14 cellular contexts compared by ENCODE assay signal in genomic region chr11:14364322-14364721, GRCh38. TPM values are rescaled to one million over a fixed set of nuclear protein-coding genes. Genes with fewer than 3 reads are reported as not detected.
A peak's percentile ranks its signal among the peaks of the same experiment; 100 is the strongest.
DNase-seq lines count a peak whose midpoint lies in the region; ATAC-seq, FAIRE-seq and TF ChIP-seq lines count a peak whose summit lies in the region.
"Had no signal": no experiment of that assay in that cellular context is flagged by ENCODE, and none has a peak within 500 bp of the region (broad histone marks: within the 10 kb centered on the region; RNA-seq: fewer than 3 reads in every experiment).

No MANE protein-coding gene starts in this region.

- H2AFZ ChIP-seq in astrocyte (ENCODE audit: low read depth, low read length), result no peak overlapping the region

- no peak overlapping the region for H3K4me3 Mint-ChIP-seq in astrocyte (ENCODE audit: unreplicated experiment)

- no peak overlapping the region for H3K27ac Mint-ChIP-seq in astrocyte (ENCODE audit: unreplicated experiment)

- intact Hi-C loops in heart right ventricle (cut with DNase I) (no loop called here), Right ventricle myocardium superior (cut with DNase I) (no loop called here), right cardiac atrium (cut with DNase I) (no loop called here)

- no peaks in the 10 kb centered on the region for H3K9me3 ChIP-seq in heart right ventricle
- H3K9me3 ChIP-seq in astrocyte (ENCODE audit: insufficient read depth, low read depth, low read length), result no peaks in the 10 kb centered on the region
- H3K9me3 ChIP-seq in right cardiac atrium (ENCODE audit: control insufficient read depth, low read length), result no peaks in the 10 kb centered on the region
- no peaks in the 10 kb centered on the region for H3K9me3 ChIP-seq in gastroesophageal sphincter
- H3K9me3 ChIP-seq: SJCRH30 had no signal

- no peak for TF ChIP-seq POLR2A in gastroesophageal sphincter (IDR thresholded peaks at IDR 0.05)

- H3K36me3 Mint-ChIP-seq in astrocyte (ENCODE audit: low read depth, unreplicated experiment), result peaks cover 2% of the 10 kb centered on the region

- DNase-seq in heart right ventricle, result peak in 1 of 2 donors; percentile 10
- no peak for DNase-seq in Right ventricle myocardium superior
- peak; percentile 24 for DNase-seq in astrocyte (ENCODE audit: low read depth)
- DNase-seq in right cardiac atrium, result no peak
- DNase-seq in A172 (ENCODE audit: low spot score), result no peak
- DNase-seq in urothelium cell line (ENCODE audit: low spot score), result no peak
- no peak for DNase-seq in NCI-H510A (lab: John Stamatoyannopoulos, UW)
- DNase-seq: NCI-H146, NCI-H510A treated with DMSO at 0.1 percent for 48 hours, SJCRH30 had no signal

- ATAC-seq in heart right ventricle (peak in 6 of 8 donors; percentile 36 to 90 (median 70)), Right ventricle myocardium superior (ENCODE audit: poor library complexity) (no peak), right cardiac atrium (no peak), gastroesophageal sphincter (no peak)

- H3K27ac ChIP-seq in heart right ventricle (peak overlapping the region in 4 of 10 donors; percentile 56 to 82 (median 74)), astrocyte (ENCODE audit: low read depth, low read length) (peak overlapping the region; percentile 34), right cardiac atrium (ENCODE audit: low read length) (peak overlapping the region; percentile 78), gastroesophageal sphincter (peak overlapping the region in 1 of 4 donors; percentile 42)
- H3K27ac ChIP-seq: SJCRH30 had no signal

- no peaks in the 10 kb centered on the region for H4K20me1 ChIP-seq in astrocyte (ENCODE audit: insufficient read depth, low read length)

- no peak for FAIRE-seq in astrocyte (lab: Jason Lieb, UNC)
- FAIRE-seq in urothelium cell line (lab: Jason Lieb, UNC), result no peak
- FAIRE-seq: G401.6, GM12891, HTR-8/SVneo had no signal

- H3K36me3 ChIP-seq in heart right ventricle (no peaks in the 10 kb centered on the region), astrocyte (ENCODE audit: insufficient read depth, low read length) (no peaks in the 10 kb centered on the region), gastroesophageal sphincter (no peaks in the 10 kb centered on the region)
- H3K36me3 ChIP-seq: SJCRH30 had no signal

- H3K9me3 Mint-ChIP-seq in astrocyte (ENCODE audit: unreplicated experiment), result peaks cover 2% of the 10 kb centered on the region

- TF ChIP-seq EP300 in gastroesophageal sphincter (IDR thresholded peaks at IDR 0.05), result no peak

- peaks cover 0 to 10% (median 0%) of the 10 kb centered on the region in 7 donors for H3K27me3 ChIP-seq in heart right ventricle
- H3K27me3 ChIP-seq in astrocyte (ENCODE audit: insufficient read depth, low read length), result no peaks in the 10 kb centered on the region
- no peaks in the 10 kb centered on the region for H3K27me3 ChIP-seq in right cardiac atrium (ENCODE audit: control insufficient read depth, insufficient read depth)
- H3K27me3 ChIP-seq in gastroesophageal sphincter, result no peaks in the 10 kb centered on the region
- H3K27me3 ChIP-seq: SJCRH30 had no signal

- 71 to 96% methylated on average over 5 of the region's 5 CpGs for WGBS in heart right ventricle, 2 donors
- 82% methylated on average over 5 of the region's 5 CpGs for WGBS in right cardiac atrium
- 61% methylated on average over 5 of the region's 5 CpGs; no CpG with 5 or more reads in 1 of the 2 donors for WGBS in gastroesophageal sphincter (ENCODE audit: low coverage in 1 of 2), 2 donors

- H3K79me2 ChIP-seq in astrocyte (ENCODE audit: insufficient read depth, low read length), result no peaks in the 10 kb centered on the region

- H3K4me3 ChIP-seq in heart right ventricle (no peak overlapping the region), astrocyte (ENCODE audit: insufficient read depth, low read depth, low read length) (no peak overlapping the region), right cardiac atrium (ENCODE audit: low read length) (no peak overlapping the region), gastroesophageal sphincter (no peak overlapping the region)
- H3K4me3 ChIP-seq: SJCRH30 had no signal

- H3K4me1 ChIP-seq in heart right ventricle (peaks cover 0 to 33% (median 4%) of the 10 kb centered on the region in 9 donors), astrocyte (ENCODE audit: insufficient read depth, low read length) (peaks cover 5% of the 10 kb centered on the region), right cardiac atrium (ENCODE audit: control insufficient read depth, insufficient read depth, low read length) (no peaks in the 10 kb centered on the region), gastroesophageal sphincter (peaks cover 0 to 14% (median 0%) of the 10 kb centered on the region in 3 donors)
- H3K4me1 ChIP-seq: SJCRH30 had no signal

- H3K27me3 Mint-ChIP-seq in astrocyte (ENCODE audit: low read depth, unreplicated experiment), result peaks cover 3% of the 10 kb centered on the region

- TF ChIP-seq CTCF in heart right ventricle (IDR thresholded peaks at IDR 0.05) (no peak), astrocyte (IDR thresholded peaks at IDR 0.05; ENCODE audit: insufficient read depth, low read depth, low read length) (no peak), gastroesophageal sphincter (IDR thresholded peaks at IDR 0.05) (no peak)

- H3K4me1 Mint-ChIP-seq in astrocyte (ENCODE audit: low read depth, unreplicated experiment), result peaks cover 3% of the 10 kb centered on the region

- no peak overlapping the region for H3K9ac ChIP-seq in astrocyte (ENCODE audit: low read length)

- peak overlapping the region; percentile 51 for H3K4me2 ChIP-seq in astrocyte (ENCODE audit: low read length)

RNA-seq across cellular contexts. Expression of gene RRAS2, which starts 5.3 kb away (rescaled TPM):
- total RNA-seq in heart right ventricle (100 to 1,000 TPM in 1 of 10 donors, 10 to 100 TPM in 9; 21.8 to 142 (median 52.9) TPM), Right ventricle myocardium superior (26.5 TPM), astrocyte (120 and 150 TPM in 2 replicates), right cardiac atrium (10 to 100 TPM; 23.9 to 32.7 (median 29.8) TPM), gastroesophageal sphincter (100 to 1,000 TPM in 1 of 4 donors, 10 to 100 TPM in 3; 44.0 to 110 (median 69.5) TPM)
- polyA plus RNA-seq in heart right ventricle (10 to 100 TPM; 20.8 to 26.0 TPM), right cardiac atrium (28.2 TPM)
- 117 and 138 TPM in 2 replicates for total RNA-seq in A172 (2014; rRNA removed; shearing (Covaris generic))

Comparison
In these comparisons a context has a peak if more than half of its experiments do, and no peak if none do; other contexts are left out.
1. ATAC-seq: peak in heart right ventricle (6 of 8); none in Right ventricle myocardium superior (single experiment), right cardiac atrium (0 of 2) and gastroesophageal sphincter (single experiment).